2 cellular contexts compared by ENCODE assay signal in genomic region chr5:148599187-148599586, GRCh38.
TF ChIP-seq lines count a peak whose summit lies in the region.

No MANE protein-coding gene starts in this region.

TF ChIP-seq in HEK293, 187 proteins besides CTCF, POLR2A, EP300 and RAD21:
- TF ChIP-seq AEBP2 (tag by site-specific recombination; IDR thresholded peaks at IDR 0.05; ENCODE audit: borderline replicate concordance) (no peak), SETDB1 (IDR thresholded peaks at IDR 0.05; ENCODE audit: insufficient read length, low read length) (peak; percentile 41)

TF ChIP-seq in K562, 482 proteins besides CTCF, POLR2A, EP300 and RAD21 (continued from another document and continues in another):
- TF ChIP-seq ZNF780A (CRISPR knock-in tag; IDR thresholded peaks at IDR 0.05): no peak
- no peak for TF ChIP-seq SREBF1 (IDR thresholded peaks at IDR 0.05; ENCODE audit: borderline replicate concordance, low read depth, low read length)
- TF ChIP-seq HINFP (tag; conservative IDR thresholded peaks at IDR 0.05; ENCODE audit: low read depth): no peak
- no peak for TF ChIP-seq XRCC4 (IDR thresholded peaks at IDR 0.05; ENCODE audit: extremely low read depth, insufficient read depth, insufficient read length)
- TF ChIP-seq ZKSCAN1 (IDR thresholded peaks at IDR 0.05; ENCODE audit: low read depth, low read length): no peak
- TF ChIP-seq, protein P1, sequence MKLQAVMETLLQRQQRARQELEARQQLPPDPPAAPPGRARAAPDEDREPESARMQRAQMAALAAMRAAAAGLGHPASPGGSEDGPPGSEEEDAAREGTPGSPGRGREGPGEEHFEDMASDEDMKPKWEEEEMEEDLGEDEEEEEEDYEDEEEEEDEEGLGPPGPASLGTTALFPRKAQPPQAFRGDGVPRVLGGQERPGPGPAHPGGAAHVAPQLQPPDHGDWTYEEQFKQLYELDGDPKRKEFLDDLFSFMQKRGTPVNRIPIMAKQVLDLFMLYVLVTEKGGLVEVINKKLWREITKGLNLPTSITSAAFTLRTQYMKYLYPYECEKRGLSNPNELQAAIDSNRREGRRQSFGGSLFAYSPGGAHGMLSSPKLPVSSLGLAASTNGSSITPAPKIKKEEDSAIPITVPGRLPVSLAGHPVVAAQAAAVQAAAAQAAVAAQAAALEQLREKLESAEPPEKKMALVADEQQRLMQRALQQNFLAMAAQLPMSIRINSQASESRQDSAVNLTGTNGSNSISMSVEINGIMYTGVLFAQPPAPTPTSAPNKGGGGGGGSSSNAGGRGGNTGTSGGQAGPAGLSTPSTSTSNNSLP (IDR thresholded peaks at IDR 0.05; ENCODE audit: borderline replicate concordance, low read depth, low read length): no peak
- TF ChIP-seq, protein P2, sequence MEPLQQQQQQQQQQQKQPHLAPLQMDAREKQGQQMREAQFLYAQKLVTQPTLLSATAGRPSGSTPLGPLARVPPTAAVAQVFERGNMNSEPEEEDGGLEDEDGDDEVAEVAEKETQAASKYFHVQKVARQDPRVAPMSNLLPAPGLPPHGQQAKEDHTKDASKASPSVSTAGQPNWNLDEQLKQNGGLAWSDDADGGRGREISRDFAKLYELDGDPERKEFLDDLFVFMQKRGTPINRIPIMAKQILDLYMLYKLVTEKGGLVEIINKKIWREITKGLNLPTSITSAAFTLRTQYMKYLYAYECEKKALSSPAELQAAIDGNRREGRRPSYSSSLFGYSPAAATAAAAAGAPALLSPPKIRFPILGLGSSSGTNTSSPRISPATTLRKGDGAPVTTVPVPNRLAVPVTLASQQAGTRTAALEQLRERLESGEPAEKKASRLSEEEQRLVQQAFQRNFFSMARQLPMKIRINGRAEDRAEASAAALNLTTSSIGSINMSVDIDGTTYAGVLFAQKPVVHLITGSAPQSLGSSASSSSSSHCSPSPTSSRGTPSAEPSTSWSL (CRISPR knock-in tag; IDR thresholded peaks at IDR 0.05; ENCODE audit: borderline replicate concordance): no peak
- no peak for TF ChIP-seq ZNF778 (CRISPR knock-in tag; IDR thresholded peaks at IDR 0.05)
- no peak for TF ChIP-seq SMC3 (conservative IDR thresholded peaks at IDR 0.05; ENCODE audit: insufficient read depth, low read depth, low read length)
- TF ChIP-seq, protein P3, sequence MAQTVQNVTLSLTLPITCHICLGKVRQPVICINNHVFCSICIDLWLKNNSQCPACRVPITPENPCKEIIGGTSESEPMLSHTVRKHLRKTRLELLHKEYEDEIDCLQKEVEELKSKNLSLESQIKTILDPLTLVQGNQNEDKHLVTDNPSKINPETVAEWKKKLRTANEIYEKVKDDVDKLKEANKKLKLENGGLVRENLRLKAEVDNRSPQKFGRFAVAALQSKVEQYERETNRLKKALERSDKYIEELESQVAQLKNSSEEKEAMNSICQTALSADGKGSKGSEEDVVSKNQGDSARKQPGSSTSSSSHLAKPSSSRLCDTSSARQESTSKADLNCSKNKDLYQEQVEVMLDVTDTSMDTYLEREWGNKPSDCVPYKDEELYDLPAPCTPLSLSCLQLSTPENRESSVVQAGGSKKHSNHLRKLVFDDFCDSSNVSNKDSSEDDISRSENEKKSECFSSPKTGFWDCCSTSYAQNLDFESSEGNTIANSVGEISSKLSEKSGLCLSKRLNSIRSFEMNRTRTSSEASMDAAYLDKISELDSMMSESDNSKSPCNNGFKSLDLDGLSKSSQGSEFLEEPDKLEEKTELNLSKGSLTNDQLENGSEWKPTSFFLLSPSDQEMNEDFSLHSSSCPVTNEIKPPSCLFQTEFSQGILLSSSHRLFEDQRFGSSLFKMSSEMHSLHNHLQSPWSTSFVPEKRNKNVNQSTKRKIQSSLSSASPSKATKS (CRISPR knock-in tag; IDR thresholded peaks at IDR 0.05): no peak
- peak; percentile 77 for TF ChIP-seq CBX5 (IDR thresholded peaks at IDR 0.05; ENCODE audit: borderline replicate concordance, low read depth)
- TF ChIP-seq PTTG1 (tag; IDR thresholded peaks at IDR 0.05; ENCODE audit: low read depth): no peak
- TF ChIP-seq, protein P4, sequence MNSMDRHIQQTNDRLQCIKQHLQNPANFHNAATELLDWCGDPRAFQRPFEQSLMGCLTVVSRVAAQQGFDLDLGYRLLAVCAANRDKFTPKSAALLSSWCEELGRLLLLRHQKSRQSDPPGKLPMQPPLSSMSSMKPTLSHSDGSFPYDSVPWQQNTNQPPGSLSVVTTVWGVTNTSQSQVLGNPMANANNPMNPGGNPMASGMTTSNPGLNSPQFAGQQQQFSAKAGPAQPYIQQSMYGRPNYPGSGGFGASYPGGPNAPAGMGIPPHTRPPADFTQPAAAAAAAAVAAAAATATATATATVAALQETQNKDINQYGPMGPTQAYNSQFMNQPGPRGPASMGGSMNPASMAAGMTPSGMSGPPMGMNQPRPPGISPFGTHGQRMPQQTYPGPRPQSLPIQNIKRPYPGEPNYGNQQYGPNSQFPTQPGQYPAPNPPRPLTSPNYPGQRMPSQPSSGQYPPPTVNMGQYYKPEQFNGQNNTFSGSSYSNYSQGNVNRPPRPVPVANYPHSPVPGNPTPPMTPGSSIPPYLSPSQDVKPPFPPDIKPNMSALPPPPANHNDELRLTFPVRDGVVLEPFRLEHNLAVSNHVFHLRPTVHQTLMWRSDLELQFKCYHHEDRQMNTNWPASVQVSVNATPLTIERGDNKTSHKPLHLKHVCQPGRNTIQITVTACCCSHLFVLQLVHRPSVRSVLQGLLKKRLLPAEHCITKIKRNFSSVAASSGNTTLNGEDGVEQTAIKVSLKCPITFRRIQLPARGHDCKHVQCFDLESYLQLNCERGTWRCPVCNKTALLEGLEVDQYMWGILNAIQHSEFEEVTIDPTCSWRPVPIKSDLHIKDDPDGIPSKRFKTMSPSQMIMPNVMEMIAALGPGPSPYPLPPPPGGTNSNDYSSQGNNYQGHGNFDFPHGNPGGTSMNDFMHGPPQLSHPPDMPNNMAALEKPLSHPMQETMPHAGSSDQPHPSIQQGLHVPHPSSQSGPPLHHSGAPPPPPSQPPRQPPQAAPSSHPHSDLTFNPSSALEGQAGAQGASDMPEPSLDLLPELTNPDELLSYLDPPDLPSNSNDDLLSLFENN (IDR thresholded peaks at IDR 0.05; ENCODE audit: low read depth in 2 of 2, low read length in 2 of 2): no peak
- no peak for TF ChIP-seq FOXP1 (CRISPR knock-in tag; IDR thresholded peaks at IDR 0.05)
- TF ChIP-seq ZC3H11A (IDR thresholded peaks at IDR 0.05; ENCODE audit: low read depth, low read length): no peak
- TF ChIP-seq ILF3 (IDR thresholded peaks at IDR 0.05; ENCODE audit: borderline replicate concordance): no peak
- TF ChIP-seq CBX3 (IDR thresholded peaks at IDR 0.05; ENCODE audit: borderline replicate concordance in 1 of 2, low read length in 2 of 2): peak in 1 of 2 experiments; percentile 98; a peak in 2 of 3 replicates
- no peak for TF ChIP-seq XRCC5 (IDR thresholded peaks at IDR 0.05; ENCODE audit: low read depth, low read length)
- no peak for TF ChIP-seq NR2C1 (IDR thresholded peaks at IDR 0.05)
- no peak for TF ChIP-seq NR2C1 (tag; IDR thresholded peaks at IDR 0.05)
- no peak for TF ChIP-seq SUPT5H (IDR thresholded peaks at IDR 0.05)
- TF ChIP-seq, protein P5, sequence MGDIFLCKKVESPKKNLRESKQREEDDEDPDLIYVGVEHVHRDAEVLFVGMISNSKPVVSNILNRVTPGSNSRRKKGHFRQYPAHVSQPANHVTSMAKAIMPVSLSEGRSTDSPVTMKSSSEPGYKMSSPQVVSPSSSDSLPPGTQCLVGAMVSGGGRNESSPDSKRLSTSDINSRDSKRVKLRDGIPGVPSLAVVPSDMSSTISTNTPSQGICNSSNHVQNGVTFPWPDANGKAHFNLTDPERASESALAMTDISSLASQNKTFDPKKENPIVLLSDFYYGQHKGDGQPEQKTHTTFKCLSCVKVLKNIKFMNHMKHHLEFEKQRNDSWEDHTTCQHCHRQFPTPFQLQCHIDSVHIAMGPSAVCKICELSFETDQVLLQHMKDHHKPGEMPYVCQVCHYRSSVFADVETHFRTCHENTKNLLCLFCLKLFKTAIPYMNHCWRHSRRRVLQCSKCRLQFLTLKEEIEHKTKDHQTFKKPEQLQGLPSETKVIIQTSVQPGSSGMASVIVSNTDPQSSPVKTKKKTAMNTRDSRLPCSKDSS (IDR thresholded peaks at IDR 0.05; ENCODE audit: low read depth, partially characterized antibody): peak; percentile 63
- TF ChIP-seq NFIX (CRISPR knock-in tag; IDR thresholded peaks at IDR 0.05; ENCODE audit: low read depth): no peak
- TF ChIP-seq RFX7 (CRISPR knock-in tag; IDR thresholded peaks at IDR 0.05): no peak
- TF ChIP-seq ELF1 (tag; IDR thresholded peaks at IDR 0.05): no peak
- no peak for TF ChIP-seq ZBTB1 (CRISPR knock-in tag; IDR thresholded peaks at IDR 0.05; ENCODE audit: borderline replicate concordance, low read depth)
- TF ChIP-seq ZNF324 (CRISPR knock-in tag; IDR thresholded peaks at IDR 0.05): no peak
- no peak for TF ChIP-seq SRF (CRISPR knock-in tag; IDR thresholded peaks at IDR 0.05)
- TF ChIP-seq SAP30 (IDR thresholded peaks at IDR 0.05; ENCODE audit: borderline replicate concordance, insufficient read depth, low read depth, low read length, poor library complexity, severe bottlenecking): no peak
- no peak for TF ChIP-seq FOSL1 (tag; conservative IDR thresholded peaks at IDR 0.05)
- TF ChIP-seq, protein P6, sequence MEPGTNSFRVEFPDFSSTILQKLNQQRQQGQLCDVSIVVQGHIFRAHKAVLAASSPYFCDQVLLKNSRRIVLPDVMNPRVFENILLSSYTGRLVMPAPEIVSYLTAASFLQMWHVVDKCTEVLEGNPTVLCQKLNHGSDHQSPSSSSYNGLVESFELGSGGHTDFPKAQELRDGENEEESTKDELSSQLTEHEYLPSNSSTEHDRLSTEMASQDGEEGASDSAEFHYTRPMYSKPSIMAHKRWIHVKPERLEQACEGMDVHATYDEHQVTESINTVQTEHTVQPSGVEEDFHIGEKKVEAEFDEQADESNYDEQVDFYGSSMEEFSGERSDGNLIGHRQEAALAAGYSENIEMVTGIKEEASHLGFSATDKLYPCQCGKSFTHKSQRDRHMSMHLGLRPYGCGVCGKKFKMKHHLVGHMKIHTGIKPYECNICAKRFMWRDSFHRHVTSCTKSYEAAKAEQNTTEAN (CRISPR knock-in tag; IDR thresholded peaks at IDR 0.05): no peak
- no peak for TF ChIP-seq ZNF717 (CRISPR knock-in tag; IDR thresholded peaks at IDR 0.05)
- TF ChIP-seq LEF1 (IDR thresholded peaks at IDR 0.05): peak; percentile 16; the same call in 1 of the 2 replicates
- TF ChIP-seq EGR1 (conservative IDR thresholded peaks at IDR 0.05): no peak
- TF ChIP-seq ZNF644 (tag; IDR thresholded peaks at IDR 0.05; ENCODE audit: low read depth): no peak
- no peak for TF ChIP-seq TAL1 (IDR thresholded peaks at IDR 0.05)
- TF ChIP-seq PML (IDR thresholded peaks at IDR 0.05; ENCODE audit: low read length): no peak
- peak; percentile 64 to 76; a peak in 3 of 4 replicates for TF ChIP-seq TRIM24 (IDR thresholded peaks at IDR 0.05)
- no peak for TF ChIP-seq NEUROD1 (IDR thresholded peaks at IDR 0.05; ENCODE audit: borderline replicate concordance, low read depth, low read length, partially characterized antibody)
- TF ChIP-seq, protein P7, sequence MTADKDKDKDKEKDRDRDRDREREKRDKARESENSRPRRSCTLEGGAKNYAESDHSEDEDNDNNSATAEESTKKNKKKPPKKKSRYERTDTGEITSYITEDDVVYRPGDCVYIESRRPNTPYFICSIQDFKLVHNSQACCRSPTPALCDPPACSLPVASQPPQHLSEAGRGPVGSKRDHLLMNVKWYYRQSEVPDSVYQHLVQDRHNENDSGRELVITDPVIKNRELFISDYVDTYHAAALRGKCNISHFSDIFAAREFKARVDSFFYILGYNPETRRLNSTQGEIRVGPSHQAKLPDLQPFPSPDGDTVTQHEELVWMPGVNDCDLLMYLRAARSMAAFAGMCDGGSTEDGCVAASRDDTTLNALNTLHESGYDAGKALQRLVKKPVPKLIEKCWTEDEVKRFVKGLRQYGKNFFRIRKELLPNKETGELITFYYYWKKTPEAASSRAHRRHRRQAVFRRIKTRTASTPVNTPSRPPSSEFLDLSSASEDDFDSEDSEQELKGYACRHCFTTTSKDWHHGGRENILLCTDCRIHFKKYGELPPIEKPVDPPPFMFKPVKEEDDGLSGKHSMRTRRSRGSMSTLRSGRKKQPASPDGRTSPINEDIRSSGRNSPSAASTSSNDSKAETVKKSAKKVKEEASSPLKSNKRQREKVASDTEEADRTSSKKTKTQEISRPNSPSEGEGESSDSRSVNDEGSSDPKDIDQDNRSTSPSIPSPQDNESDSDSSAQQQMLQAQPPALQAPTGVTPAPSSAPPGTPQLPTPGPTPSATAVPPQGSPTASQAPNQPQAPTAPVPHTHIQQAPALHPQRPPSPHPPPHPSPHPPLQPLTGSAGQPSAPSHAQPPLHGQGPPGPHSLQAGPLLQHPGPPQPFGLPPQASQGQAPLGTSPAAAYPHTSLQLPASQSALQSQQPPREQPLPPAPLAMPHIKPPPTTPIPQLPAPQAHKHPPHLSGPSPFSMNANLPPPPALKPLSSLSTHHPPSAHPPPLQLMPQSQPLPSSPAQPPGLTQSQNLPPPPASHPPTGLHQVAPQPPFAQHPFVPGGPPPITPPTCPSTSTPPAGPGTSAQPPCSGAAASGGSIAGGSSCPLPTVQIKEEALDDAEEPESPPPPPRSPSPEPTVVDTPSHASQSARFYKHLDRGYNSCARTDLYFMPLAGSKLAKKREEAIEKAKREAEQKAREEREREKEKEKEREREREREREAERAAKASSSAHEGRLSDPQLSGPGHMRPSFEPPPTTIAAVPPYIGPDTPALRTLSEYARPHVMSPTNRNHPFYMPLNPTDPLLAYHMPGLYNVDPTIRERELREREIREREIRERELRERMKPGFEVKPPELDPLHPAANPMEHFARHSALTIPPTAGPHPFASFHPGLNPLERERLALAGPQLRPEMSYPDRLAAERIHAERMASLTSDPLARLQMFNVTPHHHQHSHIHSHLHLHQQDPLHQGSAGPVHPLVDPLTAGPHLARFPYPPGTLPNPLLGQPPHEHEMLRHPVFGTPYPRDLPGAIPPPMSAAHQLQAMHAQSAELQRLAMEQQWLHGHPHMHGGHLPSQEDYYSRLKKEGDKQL (CRISPR knock-in tag; IDR thresholded peaks at IDR 0.05; ENCODE audit: borderline replicate concordance): no peak
